15 cellular contexts compared by ENCODE assay signal in the genomic region with DNA sequence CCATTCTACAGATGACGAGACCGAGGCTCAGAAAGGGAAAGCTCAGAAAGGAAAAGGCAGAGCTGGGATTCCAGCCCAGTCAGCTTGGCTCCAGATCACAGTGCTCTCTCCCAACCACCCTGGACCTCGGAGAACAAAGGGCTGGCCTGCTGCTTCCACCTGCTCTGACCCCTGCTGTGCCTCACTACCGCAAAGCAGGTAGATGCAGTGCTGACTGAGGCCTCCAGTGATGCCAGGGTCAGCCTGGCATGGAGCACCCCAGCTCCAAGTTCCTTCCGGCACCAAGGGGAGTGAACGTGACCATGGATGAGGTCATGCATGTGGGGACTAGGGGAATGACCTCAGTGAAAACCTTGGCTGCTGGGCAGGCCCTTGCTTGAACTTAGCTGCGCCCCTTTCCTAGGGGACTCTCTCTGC. TPM values are rescaled to one million over a fixed set of nuclear protein-coding genes. Genes with fewer than 3 reads are reported as not detected.
DNase-seq lines count a peak whose midpoint lies in the region; ATAC-seq, FAIRE-seq and TF ChIP-seq lines count a peak whose summit lies in the region.
"Had no signal": no experiment of that assay in that cellular context is flagged by ENCODE, and none has a peak within 500 bp of the region (broad histone marks: within the 10 kb centered on the region; RNA-seq: fewer than 3 reads in every experiment).

No MANE protein-coding gene starts in this region.

- H3K4me1 Mint-ChIP-seq in endodermal cell: peaks cover 33% of the 10 kb centered on the region

- DNase-seq in HepG2 (ENCODE audit: low spot score) (no peak), right lobe of liver (no peak), endodermal cell (peak; percentile 45), OCI-M1 (lab: John Stamatoyannopoulos, UW) (no peak), hepatic stellate cell (ENCODE audit: low spot score) (no peak), urothelium cell line (ENCODE audit: low spot score) (no peak)
- DNase-seq in stimulated activated naive CD4-positive, alpha-beta T cell treated with Interleukin-2 at 50 U/mL for 16 hours (lab: John Stamatoyannopoulos, UW): no peak
- DNase-seq: activated naive CD8-positive, alpha-beta T cell treated with anti-CD3 and anti-CD28 coated beads, Interleukin-2, amount 10 ng/mL, durations not matched to agents 7 days and 5 days; DND-41; effector CD8-positive, alpha-beta T cell; NCI-H1436 treated with DMSO at 0.1 percent for 48 hours; stimulated activated CD8-positive, alpha-beta memory T cell treated with anti-CD3 and anti-CD28 coated beads, Interleukin-4, amount 100 ng/mL, for 48 hours had no signal

- H3K27ac ChIP-seq in HepG2 (ENCODE audit: extremely low read length, insufficient read depth, low read length) (no peak overlapping the region), right lobe of liver (no peak overlapping the region), endodermal cell (ENCODE audit: low read depth, low read length) (no peak overlapping the region), muscle layer of duodenum (ENCODE audit: low read length) (peak overlapping the region; percentile 49)

- H3K4me1 ChIP-seq in HepG2 (ENCODE audit: insufficient read depth, low read length) (peaks cover 15% of the 10 kb centered on the region), right lobe of liver (no peaks in the 10 kb centered on the region), endodermal cell (ENCODE audit: control insufficient read depth, insufficient read depth, low read length) (peaks cover 10% of the 10 kb centered on the region), muscle layer of duodenum (ENCODE audit: control insufficient read depth in 1 of 2, insufficient read depth in 2 of 2, low read length in 2 of 2) (peaks cover 24 to 78% of the 10 kb centered on the region in 2 donors)

- FAIRE-seq in HepG2 (lab: Jason Lieb, UNC): no peak
- FAIRE-seq in urothelium cell line (lab: Jason Lieb, UNC): no peak

- H3K9ac ChIP-seq in HepG2 (ENCODE audit: insufficient read depth, low read depth, low read length): no peak overlapping the region
- H3K9ac ChIP-seq in endodermal cell (ENCODE audit: extremely low read depth, low read length, poor library complexity, severe bottlenecking): no peak overlapping the region

- peaks cover 14% of the 10 kb centered on the region for H3K9me3 Mint-ChIP-seq in endodermal cell
- H3K9me3 Mint-ChIP-seq: activated naive CD8-positive, alpha-beta T cell treated with anti-CD3 and anti-CD28 coated beads, Interleukin-2, amount 10 ng/mL, durations not matched to agents 7 days and 5 days had no signal

- POLR2A ChIA-PET in HepG2 (lab: Yijun Ruan, JAX): interaction anchor here (1.5 to 2.0 kb wide), 3 partner anchors 8 to 18 kb away, joined by 3 to 7 read pairs (median 4); a partner anchor contains a TSS

- CTCF ChIA-PET in HepG2 (lab: Yijun Ruan, JAX; ENCODE audit: low intra/inter-chr PET ratio, low total read pairs): no interaction called here

- intact Hi-C loops in HepG2 (cut with micrococcal nuclease; ENCODE audit: unreplicated experiment) (no loop called here), right lobe of liver (cut with DNase I) (no loop called here)

- H3K27me3 ChIP-seq in HepG2 (ENCODE audit: control insufficient read depth in 1 of 2, insufficient read depth in 2 of 2, low read length in 2 of 2) (no peaks in the 10 kb centered on the region), right lobe of liver (no peaks in the 10 kb centered on the region), endodermal cell (ENCODE audit: control insufficient read depth, insufficient read depth, low read length, poor library complexity, severe bottlenecking) (no peaks in the 10 kb centered on the region), muscle layer of duodenum (ENCODE audit: low read depth, low read length) (no peaks in the 10 kb centered on the region)

- no peak overlapping the region for H3K4me3 Mint-ChIP-seq in endodermal cell
- H3K4me3 Mint-ChIP-seq: activated naive CD8-positive, alpha-beta T cell treated with anti-CD3 and anti-CD28 coated beads, Interleukin-2, amount 10 ng/mL, durations not matched to agents 7 days and 5 days had no signal

- no peak for TF ChIP-seq RAD21 in HepG2 (CRISPR knock-in tag; IDR thresholded peaks at IDR 0.05)

- H3K36me3 ChIP-seq in HepG2 (replicated peaks in 1 of 2; ENCODE audit: control insufficient read depth in 1 of 2, insufficient read depth in 2 of 2, low read length in 2 of 2): peaks cover 0 to 3% of the 10 kb centered on the region in 2 experiments; a peak in 2 of 5 replicates
- H3K36me3 ChIP-seq in right lobe of liver: no peaks in the 10 kb centered on the region
- peaks cover 31% of the 10 kb centered on the region for H3K36me3 ChIP-seq in endodermal cell (ENCODE audit: control insufficient read depth, insufficient read depth, low read length)
- H3K36me3 ChIP-seq in muscle layer of duodenum (ENCODE audit: control insufficient read depth in 1 of 2, insufficient read depth in 2 of 2, low read length in 2 of 2): no peaks in the 10 kb centered on the region

- TF ChIP-seq POLR2A in HepG2 (IDR thresholded peaks at IDR 0.05; ENCODE audit: insufficient read depth in 1 of 2, low read depth in 2 of 2, low read length in 2 of 2): peak in 1 of 2 experiments; percentile 6; a peak in 1 of 4 replicates
- TF ChIP-seq POLR2A in right lobe of liver (IDR thresholded peaks at IDR 0.05): no peak

- no peaks in the 10 kb centered on the region; the same call in 1 of the 2 replicates for H4K20me1 ChIP-seq in HepG2 (ENCODE audit: insufficient read depth, low read length)

- BruUV-seq in HepG2 (replicated peaks; lab: Mats Ljungman, UMichigan): no TSS peak

- H3K4me2 ChIP-seq in HepG2 (ENCODE audit: low read depth, low read length): no peak overlapping the region

- no peak overlapping the region for H2AFZ ChIP-seq in HepG2 (ENCODE audit: low read length)

- 94% methylated on average over 7 of the region's 7 CpGs for WGBS in HepG2 (ENCODE audit: low lambda C conversion rate)
- WGBS in right lobe of liver (ENCODE audit: insufficient coverage, low coverage, low lambda C conversion rate, missing lambda C conversion rate): no CpG with 5 or more reads among the region's 7 CpGs
- 87 to 100% methylated on average over 6 to 7 of the region's 7 CpGs for WGBS in endodermal cell (ENCODE audit: insufficient coverage in 1 of 2, insufficient read length in 1 of 2), 2 experiments

- H3K79me2 ChIP-seq in HepG2 (ENCODE audit: insufficient read depth, low read length): peaks cover 7% of the 10 kb centered on the region

- no peaks in the 10 kb centered on the region; the same call in 1 of the 2 replicates for H3K9me3 ChIP-seq in HepG2 (ENCODE audit: low read length)
- no peaks in the 10 kb centered on the region for H3K9me3 ChIP-seq in right lobe of liver
- H3K9me3 ChIP-seq in endodermal cell (ENCODE audit: control insufficient read depth, low read length): peaks cover 14% of the 10 kb centered on the region
- no peaks in the 10 kb centered on the region for H3K9me3 ChIP-seq in muscle layer of duodenum (ENCODE audit: control insufficient read depth in 1 of 2, low read length in 2 of 2)

- H3K36me3 Mint-ChIP-seq in endodermal cell (ENCODE audit: low read depth): peaks cover 34% of the 10 kb centered on the region
- H3K36me3 Mint-ChIP-seq: activated naive CD8-positive, alpha-beta T cell treated with anti-CD3 and anti-CD28 coated beads, Interleukin-2, amount 10 ng/mL, durations not matched to agents 7 days and 5 days had no signal

- in situ Hi-C loops in HepG2 (cut with HindIII; ENCODE audit: extremely low pct_ligation_motif_present, low pct_unique_long_range_greater_than_20kb): no loop called here

- no peaks in the 10 kb centered on the region for H3K27me3 Mint-ChIP-seq in endodermal cell (ENCODE audit: insufficient read depth)
- H3K27me3 Mint-ChIP-seq: activated naive CD8-positive, alpha-beta T cell treated with anti-CD3 and anti-CD28 coated beads, Interleukin-2, amount 10 ng/mL, durations not matched to agents 7 days and 5 days had no signal

- no peak for TF ChIP-seq EP300 in HepG2 (IDR thresholded peaks at IDR 0.05; ENCODE audit: low read depth in 2 of 2, low read length in 2 of 2)
- no peak for TF ChIP-seq EP300 in HepG2 (CRISPR knock-in tag; IDR thresholded peaks at IDR 0.05; ENCODE audit: borderline replicate concordance)

- TF ChIP-seq CTCF in HepG2 (CRISPR knock-in tag; IDR thresholded peaks at IDR 0.05): no peak
- no peak for TF ChIP-seq CTCF in right lobe of liver (IDR thresholded peaks at IDR 0.05)
- TF ChIP-seq CTCF in endodermal cell (conservative IDR thresholded peaks at IDR 0.05): no peak

- H3K4me3 ChIP-seq in HepG2 (replicated peaks in 1 of 3; ENCODE audit: insufficient read depth in 1 of 3, low read depth in 2 of 3, low read length in 3 of 3): no peak overlapping the region
- no peak overlapping the region for H3K4me3 ChIP-seq in right lobe of liver
- no peak overlapping the region for H3K4me3 ChIP-seq in endodermal cell (ENCODE audit: low read length)
- no peak overlapping the region for H3K4me3 ChIP-seq in muscle layer of duodenum (ENCODE audit: low read depth in 1 of 2, low read length in 2 of 2)

- ATAC-seq in HepG2 (no peak; the same call in 2 of the 3 replicates), right lobe of liver (no peak)

- peak overlapping the region; percentile 48 for H3K27ac Mint-ChIP-seq in endodermal cell

RNA-seq across cellular contexts. Expression of gene TLDC2, which starts 20.7 kb away (rescaled TPM):
- 1.2 and 1.6 TPM in 2 replicates for total RNA-seq in HepG2 (2016; rRNA removed; fragmentation: Illumina TruSeq; extraction: Trizol)
- total RNA-seq in HepG2 (2016; cell fraction: cytosol; rRNA removed; fragmentation: Illumina TruSeq; extraction: Trizol; ENCODE audit: low read depth): 0.62 and 0.81 TPM in 2 replicates
- 1.4 and 1.9 TPM in 2 replicates for total RNA-seq in HepG2 (2016; cell fraction: insoluble cytoplasmic fraction; rRNA removed; fragmentation: Illumina TruSeq; extraction: Trizol)
- 0.99 and 1.00 TPM in 2 replicates for total RNA-seq in HepG2 (2016; cell fraction: membrane; rRNA removed; fragmentation: Illumina TruSeq; extraction: Trizol)
- 0.91 and 1.4 TPM in 2 replicates for total RNA-seq in HepG2 (2016; cell fraction: nucleus; rRNA removed; fragmentation: Illumina TruSeq; extraction: Trizol)
- polyA plus RNA-seq in HepG2 (2011; rRNA removed): 0.69 and 1.5 TPM in 2 replicates
- 0.95 and 1.1 TPM in 2 replicates for polyA plus RNA-seq in HepG2 (2011; cell fraction: cytosol; rRNA removed)
- polyA plus RNA-seq in HepG2 (2011; cell fraction: nucleus; rRNA removed): 0.54 and 1.2 TPM in 2 replicates
- 0.45 and 1.3 TPM in 2 replicates for polyA plus RNA-seq in HepG2 (2012)
- 0.27 and 0.36 TPM in 2 replicates for polyA plus RNA-seq in HepG2 (2016; cell fraction: cytosol; fragmentation: Illumina TruSeq; extraction: Trizol; ENCODE audit: low read depth)
- polyA plus RNA-seq in HepG2 (2016; cell fraction: insoluble cytoplasmic fraction; fragmentation: Illumina TruSeq; extraction: Trizol; ENCODE audit: low read depth): 1.3 and 1.7 TPM in 2 replicates
- 0.85 and 0.96 TPM in 2 replicates for polyA plus RNA-seq in HepG2 (2016; cell fraction: membrane; fragmentation: Illumina TruSeq; extraction: Trizol; ENCODE audit: low read depth)
- polyA plus RNA-seq in HepG2 (2016; cell fraction: nucleus; fragmentation: Illumina TruSeq; extraction: Trizol; ENCODE audit: insufficient read depth, low read depth): 0.45 and 0.70 TPM in 2 replicates
- polyA minus RNA-seq in HepG2 (2011; rRNA and poly(A)+ RNA removed; ENCODE audit: low replicate concordance): 1.4 TPM in 1 of 2 replicates, not detected in the other
- polyA minus RNA-seq in HepG2 (2011; cell fraction: cytosol; rRNA and poly(A)+ RNA removed): 1.2 TPM in 1 of 2 replicates, not detected in the other
- polyA minus RNA-seq in HepG2 (2011; cell fraction: nucleus; rRNA and poly(A)+ RNA removed): 2.2 TPM in 2 replicates
- under 1 TPM in 1 of 6 experiments, not detected in 5; 0.43 TPM for total RNA-seq in right lobe of liver
- under 1 TPM; 0.18 to 0.24 TPM for total RNA-seq in endodermal cell
- polyA plus RNA-seq in endodermal cell (2013, experiment 1 of 2): 0.36 TPM
- polyA plus RNA-seq in endodermal cell (2013, experiment 2 of 2): 0.54 TPM
- total RNA-seq: activated naive CD8-positive, alpha-beta T cell treated with anti-CD3 and anti-CD28 coated beads, Interleukin-2, amount 10 ng/mL, durations not matched to agents 7 days and 5 days; myocyte; T-helper 2 cell treated with Interferon-gamma antibody and Interleukin-4, amounts not matched to agents 100 ng/mL and 5 ng/mL, for 36 hours had no signal
